Comparison of ENCODE assay signal across 8 cellular contexts in genomic region chr11:95922536-95923440, GRCh38. TPM values are rescaled to one million over a fixed set of nuclear protein-coding genes. Genes with fewer than 3 reads are reported as not detected.
DNase-seq lines count a peak whose midpoint lies in the region; ATAC-seq and TF ChIP-seq lines count a peak whose summit lies in the region.

No MANE protein-coding gene starts in this region.

- H3K9me3 ChIP-seq in HUES6 (ENCODE audit: control insufficient read depth, insufficient read depth, low read depth, low read length) = no peaks in the 10 kb centered on the region
- H3K9me3 ChIP-seq in ascending aorta = no peaks in the 10 kb centered on the region
- no peaks in the 10 kb centered on the region for H3K9me3 ChIP-seq in upper lobe of left lung

- H3K27ac ChIP-seq in HUES6 (ENCODE audit: low read depth, low read length) (peak overlapping the region; percentile 93; the same call in 1 of the 2 replicates), ascending aorta (peak overlapping the region; percentile 94 to 98), upper lobe of left lung (peak overlapping the region; percentile 86 to 98 (median 94))

- no peak for TF ChIP-seq EP300 in upper lobe of left lung (IDR thresholded peaks at IDR 0.05)

- H3K4me3 ChIP-seq in HUES6 (ENCODE audit: low read depth, low read length) (peak overlapping the region; percentile 81), ascending aorta (peak overlapping the region; percentile 86), lower leg skin (ENCODE audit: low read depth, poor library complexity, severe bottlenecking) (peak overlapping the region; percentile 69), upper lobe of left lung (peak overlapping the region; percentile 60 to 83 (median 70))

- TF ChIP-seq CTCF in ascending aorta (IDR thresholded peaks at IDR 0.05) (no peak), lower leg skin (IDR thresholded peaks at IDR 0.05) (no peak), upper lobe of left lung (IDR thresholded peaks at IDR 0.05) (no peak), omental fat pad (IDR thresholded peaks at IDR 0.05) (no peak)

- H3K36me3 ChIP-seq in HUES6 (ENCODE audit: control insufficient read depth, insufficient read depth, low read length) = no peaks in the 10 kb centered on the region
- H3K36me3 ChIP-seq in ascending aorta = no peaks in the 10 kb centered on the region
- no peaks in the 10 kb centered on the region for H3K36me3 ChIP-seq in upper lobe of left lung

- intact Hi-C loops in ascending aorta (cut with DNase I) = loop anchor here (5.0 to 10.0 kb wide), 3 partner anchors 70 to 322 kb away; no protein-coding TSS in a partner anchor
- intact Hi-C loops in lower leg skin (cut with DNase I; ENCODE audit: low total_unique reads) = no loop called here

- ATAC-seq in upper lobe of left lung (ENCODE audit: low FRiP score in 2 of 2) (no peak), omental fat pad (ENCODE audit: low FRiP score) (no peak), HG03460 (IDR thresholded peaks at IDR 0.05; ENCODE audit: unreplicated experiment) (no peak)

- H3K27me3 ChIP-seq in HUES6 (ENCODE audit: control insufficient read depth, insufficient read depth, low read length) = no peaks in the 10 kb centered on the region
- no peaks in the 10 kb centered on the region for H3K27me3 ChIP-seq in ascending aorta
- H3K27me3 ChIP-seq in upper lobe of left lung = no peaks in the 10 kb centered on the region

- TF ChIP-seq POLR2A in lower leg skin (IDR thresholded peaks at IDR 0.05) (no peak), upper lobe of left lung (IDR thresholded peaks at IDR 0.05) (no peak)

- H3K4me1 ChIP-seq in HUES6 (ENCODE audit: control insufficient read depth, insufficient read depth, low read length) (peaks cover 22% of the 10 kb centered on the region), ascending aorta (peaks cover 4 to 11% of the 10 kb centered on the region in 2 donors), upper lobe of left lung (peaks cover 8 to 16% (median 13%) of the 10 kb centered on the region in 4 donors)

- 17 to 18% methylated on average over 9 of the region's 9 CpGs for WGBS in lower leg skin, 2 donors
- 29 to 31% methylated on average over 9 of the region's 9 CpGs for WGBS in upper lobe of left lung, 2 donors

- peak overlapping the region; percentile 95 for H3K9ac ChIP-seq in HUES6 (ENCODE audit: low read length)

- DNase-seq in AG08395 (ENCODE audit: low spot score) = peak; percentile 21
- no peak for DNase-seq in ascending aorta (ENCODE audit: low spot score in 2 of 2)
- no peak for DNase-seq in lower leg skin (ENCODE audit: low spot score in 2 of 2)
- DNase-seq in upper lobe of left lung = no peak
- no peak for DNase-seq in omental fat pad (ENCODE audit: low spot score)
- DNase-seq in NCI-H187 treated with DMSO at 0.1 percent for 48 hours (lab: John Stamatoyannopoulos, UW) = no peak

RNA-seq across cellular contexts. Expression of gene MTMR2, which starts 1.1 kb away (rescaled TPM):
- total RNA-seq in ascending aorta (14.7 TPM), lower leg skin (10 to 100 TPM; 11.1 to 17.4 (median 12.2) TPM), upper lobe of left lung (10 to 100 TPM in 5 of 6 donors, 1 to 10 TPM in 1; 6.3 to 32.5 (median 25.0) TPM), omental fat pad (10 to 100 TPM; 17.9 to 30.4 (median 23.5) TPM)
